ENCODE assay signal across 8 cellular contexts in the genomic region with DNA sequence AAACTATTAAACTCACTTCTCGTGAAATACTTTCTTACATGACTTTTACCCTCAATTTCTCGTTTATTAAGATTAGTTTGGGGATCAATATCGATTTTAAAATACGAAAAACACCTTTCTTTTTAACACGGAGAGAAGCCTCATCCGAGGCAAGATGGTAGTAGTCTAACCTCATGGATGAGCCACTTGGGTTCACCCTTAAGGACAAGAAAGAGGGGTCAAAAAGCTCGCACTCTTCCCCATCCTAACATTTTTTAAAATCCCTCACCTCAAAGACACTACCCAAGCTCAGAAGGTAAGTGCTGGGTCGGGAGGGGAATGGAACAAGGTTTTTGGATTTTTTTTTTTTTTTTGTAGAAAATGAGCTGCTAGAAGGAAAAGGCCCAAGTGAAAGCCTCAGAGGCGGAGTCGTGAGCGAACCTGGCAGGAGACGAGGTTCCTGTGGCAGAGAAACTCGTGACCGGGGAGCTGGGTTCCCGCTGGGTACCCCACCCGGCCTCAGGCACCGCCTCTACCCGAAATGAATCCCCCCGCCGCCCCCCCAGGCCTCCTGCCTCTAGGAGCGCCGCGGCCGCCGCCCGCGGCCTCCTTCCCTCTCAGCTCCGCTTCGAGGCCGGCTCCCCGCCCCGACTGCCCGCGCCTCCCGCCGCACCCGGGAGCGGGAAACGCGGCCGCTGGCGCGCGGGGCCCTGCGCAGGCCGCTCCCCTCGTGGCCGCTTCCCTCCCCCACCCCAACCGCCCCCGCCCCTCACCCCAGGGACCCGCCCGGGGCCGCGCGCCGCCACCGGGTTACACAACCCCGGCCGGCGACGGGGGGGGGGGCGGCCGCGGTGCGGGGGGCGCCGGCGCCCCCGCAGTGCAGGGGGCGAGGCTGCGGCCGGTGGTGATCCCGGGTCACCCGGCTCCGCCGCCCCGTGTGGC. TPM values are rescaled to one million over a fixed set of nuclear protein-coding genes. Genes with fewer than 3 reads are reported as not detected.
DNase-seq lines count a peak whose midpoint lies in the region; ATAC-seq and TF ChIP-seq lines count a peak whose summit lies in the region.

No MANE protein-coding gene starts in this region.

- H3K36me3 Mint-ChIP-seq in T-helper 2 cell treated with Interferon-gamma antibody and Interleukin-4, amounts not matched to agents 5 μg/mL and 100 μg/mL, for 36 hours (ENCODE audit: low read depth), result peaks cover 47% of the 10 kb centered on the region

- no peaks in the 10 kb centered on the region for H3K9me2 ChIP-seq in hepatocyte (replicated peaks; ENCODE audit: insufficient read depth)

- TF ChIP-seq CTCF in astrocyte of the cerebellum (IDR thresholded peaks at IDR 0.05; ENCODE audit: low read depth, low read length, missing control alignments) (no peak), hepatocyte (IDR thresholded peaks at IDR 0.05; ENCODE audit: poor library complexity) (no peak), retinal pigment epithelial cell (conservative IDR thresholded peaks at IDR 0.05; ENCODE audit: low read depth, low read length) (no peak)

- peak overlapping the region; percentile 100 for H3K4me3 Mint-ChIP-seq in T-helper 2 cell treated with Interferon-gamma antibody and Interleukin-4, amounts not matched to agents 5 μg/mL and 100 μg/mL, for 36 hours

- WGBS in HUES64, result under 1% methylated on average over 63 of the region's 77 CpGs
- 2% methylated on average over 21 of the region's 77 CpGs for WGBS in hepatocyte (ENCODE audit: low lambda C conversion rate, missing lambda C conversion rate)
- 1 to 2% methylated on average over 11 to 77 of the region's 77 CpGs for WGBS in aorta, 2 donors

- H3K4me1 Mint-ChIP-seq in T-helper 2 cell treated with Interferon-gamma antibody and Interleukin-4, amounts not matched to agents 5 μg/mL and 100 μg/mL, for 36 hours (ENCODE audit: low read depth), result peaks cover 32% of the 10 kb centered on the region

- peak; percentile 24 for ATAC-seq in aorta (ENCODE audit: low FRiP score)

- peak overlapping the region; percentile 91 for H3K9ac ChIP-seq in HUES64 (ENCODE audit: low read depth, low read length)

- peak; percentile 52 for DNase-seq in Daoy (ENCODE audit: low read depth)
- DNase-seq in T-helper 2 cell treated with Interferon-gamma antibody and Interleukin-4, amounts not matched to agents 5 μg/mL and 100 μg/mL, for 36 hours (ENCODE audit: low spot score), result peak; percentile 47
- peak; percentile 28 for DNase-seq in astrocyte of the cerebellum (ENCODE audit: low read depth)
- peak; percentile 78 for DNase-seq in hepatocyte (ENCODE audit: low spot score)
- DNase-seq in retinal pigment epithelial cell (ENCODE audit: low read depth), result peak; percentile 14
- peak; percentile 81 to 87 for DNase-seq in aorta
- no peak for DNase-seq in NCI-H2029 treated with DMSO at 0.1 percent for 48 hours (lab: John Stamatoyannopoulos, UW)

- peak overlapping the region; percentile 88 for H3K27ac Mint-ChIP-seq in T-helper 2 cell treated with Interferon-gamma antibody and Interleukin-4, amounts not matched to agents 5 μg/mL and 100 μg/mL, for 36 hours

- peaks cover 3% of the 10 kb centered on the region for H3K27me3 Mint-ChIP-seq in T-helper 2 cell treated with Interferon-gamma antibody and Interleukin-4, amounts not matched to agents 5 μg/mL and 100 μg/mL, for 36 hours (ENCODE audit: low read depth)

- in situ Hi-C loops in astrocyte of the cerebellum (cut with HindIII; ENCODE audit: low sequenced_read_pairs), result no loop called here

- intact Hi-C loops in aorta (cut with DNase I), result loop anchor here (2.0 to 5.0 kb wide), 6 partner anchors 35 to 145 kb away; no protein-coding TSS in a partner anchor

- H3K4me3 ChIP-seq in HUES64 (ENCODE audit: low read length), result peak overlapping the region; percentile 90
- H3K4me3 ChIP-seq in astrocyte of the cerebellum (ENCODE audit: low read depth, low read length), result peak overlapping the region; percentile 100
- H3K4me3 ChIP-seq in hepatocyte, result peak overlapping the region; percentile 87
- H3K4me3 ChIP-seq in retinal pigment epithelial cell (ENCODE audit: low read length), result peak overlapping the region; percentile 98
- H3K4me3 ChIP-seq in aorta (ENCODE audit: low read length in 2 of 2), result peak overlapping the region; percentile 98 to 100

- H3K36me3 ChIP-seq in HUES64 (ENCODE audit: insufficient read depth, low read length) (peaks cover 33% of the 10 kb centered on the region), hepatocyte (replicated peaks; ENCODE audit: insufficient read depth, low read depth) (no peaks in the 10 kb centered on the region), aorta (ENCODE audit: control insufficient read depth in 1 of 2, insufficient read depth in 2 of 2, low read length in 1 of 2) (no peaks in the 10 kb centered on the region)

- peaks cover 60% of the 10 kb centered on the region for H3K79me2 ChIP-seq in hepatocyte

- H3K9me3 ChIP-seq in HUES64 (ENCODE audit: insufficient read depth, low read depth, low read length), result no peaks in the 10 kb centered on the region
- no peaks in the 10 kb centered on the region for H3K9me3 ChIP-seq in hepatocyte (ENCODE audit: low read depth)
- no peaks in the 10 kb centered on the region for H3K9me3 ChIP-seq in aorta (ENCODE audit: control insufficient read depth, low read length)

- no peaks in the 10 kb centered on the region for H3K9me3 Mint-ChIP-seq in T-helper 2 cell treated with Interferon-gamma antibody and Interleukin-4, amounts not matched to agents 5 μg/mL and 100 μg/mL, for 36 hours

- peak overlapping the region; percentile 41 for H2AFZ ChIP-seq in hepatocyte

- H3K4me2 ChIP-seq in hepatocyte, result peak overlapping the region; percentile 90

- H3K27ac ChIP-seq in HUES64 (ENCODE audit: low read depth, low read length), result peak overlapping the region; percentile 96
- peak overlapping the region; percentile 100 for H3K27ac ChIP-seq in hepatocyte
- H3K27ac ChIP-seq in aorta (ENCODE audit: low read depth in 1 of 2, low read length in 2 of 2), result peak overlapping the region; percentile 57 to 94

- H3K4me1 ChIP-seq in HUES64 (ENCODE audit: insufficient read depth, low read length) (peaks cover 20% of the 10 kb centered on the region; the same call in 1 of the 2 replicates), hepatocyte (ENCODE audit: insufficient read depth) (peaks cover 19% of the 10 kb centered on the region), aorta (ENCODE audit: control insufficient read depth in 1 of 2, insufficient read depth in 2 of 2, low read length in 2 of 2) (no peaks in the 10 kb centered on the region)

- H3K27me3 ChIP-seq in HUES64 (ENCODE audit: insufficient read depth, low read length) (no peaks in the 10 kb centered on the region), hepatocyte (no peaks in the 10 kb centered on the region), aorta (ENCODE audit: control insufficient read depth in 1 of 2, insufficient read depth in 2 of 2, low read length in 1 of 2) (peaks cover 0 to 1% of the 10 kb centered on the region in 2 donors)

- peaks cover 49% of the 10 kb centered on the region for H4K20me1 ChIP-seq in hepatocyte (ENCODE audit: insufficient read depth, poor library complexity, severe bottlenecking)

RNA-seq across cellular contexts. Expression of gene NUFIP2, which starts 1.6 kb away (rescaled TPM):
- total RNA-seq in Daoy (2014; rRNA removed; shearing (Covaris generic)), result 18.6 and 23.8 TPM in 2 replicates
- polyA plus RNA-seq in HUES64 (2013, experiment 1 of 2), result 35.4 TPM
- 42.9 TPM for polyA plus RNA-seq in HUES64 (2013, experiment 2 of 2)
- 41.9 and 47.8 TPM in 2 replicates for total RNA-seq in hepatocyte
- polyA plus RNA-seq in hepatocyte, result 8.4 and 8.9 TPM in 2 replicates
- 10 to 100 TPM; 51.3 to 52.9 TPM for total RNA-seq in aorta
- 1 to 10 TPM; 5.0 to 8.4 TPM for polyA plus RNA-seq in aorta

RNA-seq across cellular contexts. Expression of gene CRYBA1, which starts 45.7 kb away (rescaled TPM):
- not detected in 2 replicates for total RNA-seq in Daoy (2014; rRNA removed; shearing (Covaris generic))
- polyA plus RNA-seq in HUES64 (2013, experiment 1 of 2), result not detected
- not detected for polyA plus RNA-seq in HUES64 (2013, experiment 2 of 2)
- not detected in 2 replicates for total RNA-seq in hepatocyte
- not detected in 2 replicates for polyA plus RNA-seq in hepatocyte
- not detected for total RNA-seq in aorta
- polyA plus RNA-seq in aorta, result not detected
